Comparison of ENCODE assay signal across 26 cellular contexts in the genomic region with DNA sequence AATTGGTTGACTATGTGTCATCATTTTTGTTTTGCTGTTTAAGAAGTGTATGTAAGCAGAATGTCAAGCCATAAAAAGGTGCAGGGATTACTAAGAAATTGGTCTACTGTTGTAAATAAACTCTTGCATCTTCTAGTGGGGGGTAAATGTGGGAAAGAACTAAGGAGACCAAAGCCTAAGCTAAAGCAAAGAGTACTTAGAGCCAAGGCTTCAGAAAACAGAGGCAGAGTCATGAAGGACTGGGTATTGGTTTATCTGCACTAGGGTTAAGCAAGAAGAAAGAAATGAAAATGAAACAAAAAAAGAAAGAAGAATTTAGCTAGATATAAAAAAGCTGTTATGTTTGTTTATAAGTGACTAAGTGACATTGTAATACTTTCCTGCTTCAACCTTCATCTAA.
"Had no signal": no experiment of that assay in that cellular context is flagged by ENCODE, and none has a peak within 500 bp of the region (broad histone marks: within the 10 kb centered on the region; RNA-seq: fewer than 3 reads in every experiment).

No MANE protein-coding gene starts in this region.

- DNase-seq: activated CD4-positive, alpha-beta memory T cell treated with anti-CD3 and anti-CD28 coated beads for 36 hours; activated CD4-positive, alpha-beta T cell treated with anti-CD3 and anti-CD28 coated beads, Interleukin-2, amount 10 ng/mL, durations not matched to agents 7 days and 5 days; activated CD4-positive, CD25-positive, alpha-beta regulatory T cell; activated gamma-delta T cell treated with Interleukin-2 at 50 U/mL for 16 hours; activated naive CD4-positive, alpha-beta T cell treated with anti-CD3 and anti-CD28 coated beads, Interleukin-2, amount 10 ng/mL, durations not matched to agents 7 days and 5 days; activated naive CD8-positive, alpha-beta T cell treated with anti-CD3 and anti-CD28 coated beads for 36 hours; activated T-cell treated with anti-CD3 and anti-CD28 coated beads for 4 hours; activated T-cell treated with anti-CD3 and anti-CD28 coated beads, Interleukin-2, amount 50 U/mL, for 72 hours; adrenal gland; anterior cingulate cortex; caudate nucleus; KBM-7; NCI-H1105; NCI-H1436; NCI-H1694 treated with DMSO at 0.1 percent for 48 hours; NCI-H2029 treated with DMSO at 0.1 percent for 48 hours; NCI-H510A treated with DMSO at 0.1 percent for 48 hours; NCI-H69; RPMI8226; T-cell; T-helper 2 cell; T1000 had no signal

- H3K27me3 ChIP-seq: adrenal gland had no signal

- H3K36me3 ChIP-seq: adrenal gland had no signal

- H3K9me3 ChIP-seq: adrenal gland had no signal

- H3K27ac ChIP-seq: adrenal gland, SK-N-MC, VCaP had no signal

- H3K4me1 ChIP-seq: adrenal gland had no signal

- H3K4me3 ChIP-seq: adrenal gland, SK-N-MC had no signal

- ATAC-seq: activated T-cell treated with anti-CD3 and anti-CD28 coated beads, Interleukin-2, amount 50 U/mL, for 72 hours; Panc1; Right ventricle myocardium inferior; T-cell had no signal
